In the genomic region with DNA sequence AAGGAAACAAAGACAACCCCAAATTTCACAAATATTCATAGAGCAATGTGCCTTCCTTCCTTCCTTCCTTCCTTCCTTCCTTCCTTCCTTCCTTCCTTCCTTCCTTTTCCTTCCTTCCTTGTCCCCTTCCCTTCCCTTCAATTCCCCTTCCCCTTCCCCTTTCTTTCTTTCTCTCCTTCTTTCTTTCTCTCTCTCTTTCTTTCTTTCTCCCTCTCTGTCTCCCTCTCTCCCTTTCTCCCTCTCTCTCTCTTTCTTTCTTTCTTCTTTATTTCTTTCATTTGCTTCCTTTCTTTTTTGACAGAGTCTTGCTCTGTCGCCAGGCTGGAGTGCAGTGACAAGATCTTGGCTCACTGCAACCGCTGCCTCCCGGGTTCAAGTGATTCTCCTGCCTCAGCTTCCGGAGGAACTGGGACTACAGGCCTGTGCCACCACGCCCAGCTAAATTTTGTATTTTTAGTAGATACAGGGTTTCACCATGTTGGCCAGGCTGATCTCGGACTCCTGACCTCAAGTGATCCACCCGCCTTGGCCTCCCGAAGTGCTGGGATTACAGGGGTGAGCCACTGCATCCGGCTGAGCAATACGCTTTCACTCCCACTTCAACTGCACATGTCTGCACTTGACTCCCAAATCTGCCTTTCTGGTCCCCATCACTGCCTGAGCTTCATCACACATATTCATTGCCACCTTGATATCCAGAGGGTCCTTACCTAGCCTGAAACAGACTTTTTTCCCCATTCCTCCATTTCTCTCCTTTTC, we compare ENCODE assay signal across 13 cellular contexts. TPM values are rescaled to one million over a fixed set of nuclear protein-coding genes. Genes with fewer than 3 reads are reported as not detected.
A peak's percentile ranks its signal among the peaks of the same experiment; 100 is the strongest.
DNase-seq lines count a peak whose midpoint lies in the region; ATAC-seq, FAIRE-seq and TF ChIP-seq lines count a peak whose summit lies in the region.
"Not testable (repeated sequence)": the region's sequence is repeated elsewhere in the genome, so short reads cannot be mapped to it uniquely, and the experiment has no call there.
"Had no signal": no experiment of that assay in that cellular context is flagged by ENCODE, and none has a peak within 500 bp of the region (broad histone marks: within the 10 kb centered on the region; RNA-seq: fewer than 3 reads in every experiment).

No MANE protein-coding gene starts in this region.

- not testable (repeated sequence) for H3K4me3 Mint-ChIP-seq in activated CD4-positive, alpha-beta T cell treated with anti-CD3 and anti-CD28 coated beads for 36 hours; activated T-helper 1 cell treated with anti-CD3 and anti-CD28 coated beads, Interleukin-12 subunit alpha, Interleukin-12 subunit beta, Interleukin-2, Interleukin-4 antibody, amounts not matched to agents 30 ng/mL and 10 ng/mL and 1 ng/mL, durations not matched to agents 14 hours and 24 hours and 36 hours

- not testable (repeated sequence) for H3K27ac ChIP-seq in IMR-90 (ENCODE audit: insufficient read depth, low read length); K562 (ENCODE audit: extremely low read depth, low read depth, low read length); osteoblast (ENCODE audit: low read depth, low read length)
- peak overlapping the region; percentile 10; the same call in 1 of the 2 replicates for H3K27ac ChIP-seq in Panc1 (ENCODE audit: low read length)

- not testable (repeated sequence) for H2BK120ac ChIP-seq in IMR-90 (ENCODE audit: low read depth, low read length)

- not testable (repeated sequence) for H2AFZ ChIP-seq in IMR-90 (replicated peaks; ENCODE audit: low read length, poor library complexity); K562 (ENCODE audit: low read depth, low read length); osteoblast (ENCODE audit: low read length)

- not testable (repeated sequence) for H3K18ac ChIP-seq in IMR-90 (ENCODE audit: low read depth, low read length)

- not testable (repeated sequence) for H3K23ac ChIP-seq in IMR-90 (ENCODE audit: low read depth, low read length)

- not testable (repeated sequence) for H3K4me2 ChIP-seq in IMR-90 (ENCODE audit: low read depth, low read length); K562 (ENCODE audit: insufficient read depth, low read length); osteoblast (ENCODE audit: insufficient read depth, low read length)

- not testable (repeated sequence) for H3K14ac ChIP-seq in IMR-90 (replicated peaks; ENCODE audit: low read depth, low read length)

- CTCF ChIA-PET in IMR-90 (lab: Yijun Ruan, JAX) (interaction anchor here (0.7 to 0.8 kb wide), 2 partner anchors 23 to 424 kb away, joined by 3 read pairs; no protein-coding TSS in a partner anchor), K562 (lab: Yijun Ruan, JAX; ENCODE audit: low intra/inter-chr PET ratio) (interaction anchor here (8.5 kb wide), 1 partner anchor 423 kb away, joined by 259 read pairs; no protein-coding TSS in a partner anchor)
- CTCF ChIA-PET in Panc1 (lab: Charles Lee) = not testable (repeated sequence)
- CTCF ChIA-PET in activated CD4-positive, alpha-beta T cell treated with anti-CD3 and anti-CD28 coated beads for 36 hours (lab: Charles Lee) = interaction anchor here (0.6 to 9.5 kb wide), 3 partner anchors 109 to 1703 kb away, joined by 3 to 256 read pairs (median 3); no protein-coding TSS in a partner anchor

- not testable (repeated sequence) for H2BK15ac ChIP-seq in IMR-90 (ENCODE audit: low read depth, low read length)

- H3K9me1 ChIP-seq in IMR-90 (ENCODE audit: insufficient read depth, low read length); K562 (ENCODE audit: control insufficient read depth, insufficient read depth, low read length): not testable (repeated sequence)

- H2AK5ac ChIP-seq in IMR-90 (ENCODE audit: low read depth, low read length) = peak overlapping the region; percentile 16; the same call in 1 of the 2 replicates

- no CpG with 5 or more reads among the region's 10 CpGs for WGBS in IMR-90 (ENCODE audit: extremely low coverage in 2 of 2, insufficient read length in 1 of 2), 2 experiments
- 0% methylated on average over 5 of the region's 10 CpGs for whole genome bisulfite sequencing in K562 (ENCODE audit: insufficient coverage, low coverage, missing lambda C conversion rate)

- not testable (repeated sequence) for H3K4me1 ChIP-seq in IMR-90 (ENCODE audit: control insufficient read depth, insufficient read depth, low read length); K562 (replicated peaks in 1 of 2; ENCODE audit: control insufficient read depth in 2 of 2, insufficient read depth in 2 of 2, low read length in 2 of 2)
- peaks cover 13% of the 10 kb centered on the region for H3K4me1 ChIP-seq in Panc1 (ENCODE audit: control insufficient read depth, insufficient read depth, low read length)
- peaks cover 20% of the 10 kb centered on the region for H3K4me1 ChIP-seq in osteoblast (ENCODE audit: insufficient read depth, low read length)

- TF ChIP-seq EP300 in K562 (IDR thresholded peaks at IDR 0.05; ENCODE audit: low read length) = not testable (repeated sequence)

- H3K27ac Mint-ChIP-seq in activated CD4-positive, alpha-beta T cell treated with anti-CD3 and anti-CD28 coated beads for 36 hours = peak overlapping the region; percentile 20
- peak overlapping the region; percentile 7 for H3K27ac Mint-ChIP-seq in activated T-helper 1 cell treated with anti-CD3 and anti-CD28 coated beads, Interleukin-12 subunit alpha, Interleukin-12 subunit beta, Interleukin-2, Interleukin-4 antibody, amounts not matched to agents 30 ng/mL and 10 ng/mL and 1 ng/mL, durations not matched to agents 14 hours and 24 hours and 36 hours

- not testable (repeated sequence) for H3K9me3 ChIP-seq in IMR-90 (ENCODE audit: control insufficient read depth, insufficient read depth, low read length); Panc1 (ENCODE audit: control insufficient read depth, insufficient read depth, low read depth, low read length); K562 (replicated peaks; ENCODE audit: control insufficient read depth, insufficient read depth, low read depth, low read length); osteoblast (ENCODE audit: low read depth, low read length)

- H2BK20ac ChIP-seq in IMR-90 (ENCODE audit: low read depth, low read length) = not testable (repeated sequence)

- H3K36me3 ChIP-seq in IMR-90 (ENCODE audit: control insufficient read depth, insufficient read depth, low read length); Panc1 (ENCODE audit: control insufficient read depth, insufficient read depth, low read length); K562 (ENCODE audit: control insufficient read depth, insufficient read depth, low read length); osteoblast (ENCODE audit: insufficient read depth, low read length): not testable (repeated sequence)

- H4K91ac ChIP-seq in IMR-90 (ENCODE audit: insufficient read depth, low read depth, low read length) = 0 out of 2 replicates have a peak overlapping the region, but pooled peaks have one; percentile 15

- not testable (repeated sequence) for H3K9ac ChIP-seq in IMR-90 (ENCODE audit: low read depth, low read length); K562 (ENCODE audit: insufficient read depth in 1 of 2, low read depth in 2 of 2, low read length in 2 of 2)

- not testable (repeated sequence) for TF ChIP-seq RAD21 in IMR-90 (IDR thresholded peaks at IDR 0.05; ENCODE audit: low read length); K562 (CRISPR knock-in tag; conservative IDR thresholded peaks at IDR 0.05 in 1 of 2, IDR thresholded peaks at IDR 0.05 in 1 of 2)

- H4K8ac ChIP-seq in IMR-90 (ENCODE audit: low read depth in 2 of 2, low read length in 2 of 2) = not testable (repeated sequence)

- H4K20me1 ChIP-seq in IMR-90 (ENCODE audit: insufficient read depth, low read length); K562 (replicated peaks; ENCODE audit: control insufficient read depth, insufficient read depth, low read length); osteoblast (ENCODE audit: insufficient read depth, low read length): not testable (repeated sequence)

- H2AK9ac ChIP-seq in IMR-90 (replicated peaks; ENCODE audit: low read depth, low read length, poor library complexity) = not testable (repeated sequence)

- not testable (repeated sequence) for H3K27me3 ChIP-seq in IMR-90 (ENCODE audit: control insufficient read depth, insufficient read depth, low read length); Panc1 (ENCODE audit: control insufficient read depth, insufficient read depth, low read length); osteoblast (ENCODE audit: insufficient read depth, low read length)
- peaks cover 3 to 22% of the 10 kb centered on the region in 2 experiments; a peak in 3 of 5 replicates for H3K27me3 ChIP-seq in K562 (ENCODE audit: control insufficient read depth in 2 of 2, insufficient read depth in 2 of 2, low read length in 2 of 2)

- H3K4me3 ChIP-seq in IMR-90 (ENCODE audit: insufficient read depth, low read depth, low read length); Panc1 (ENCODE audit: low read depth in 2 of 2, low read length in 2 of 2); K562; osteoblast (ENCODE audit: insufficient read depth, low read length): not testable (repeated sequence)

- BruUV-seq in IMR-90 (replicated peaks; lab: Mats Ljungman, UMichigan); Panc1 (replicated peaks; lab: Mats Ljungman, UMichigan); K562 (replicated peaks; lab: Mats Ljungman, UMichigan): not testable (repeated sequence)

- not testable (repeated sequence) for H3K9me3 Mint-ChIP-seq in activated CD4-positive, alpha-beta T cell treated with anti-CD3 and anti-CD28 coated beads for 36 hours (ENCODE audit: low read depth); activated T-helper 1 cell treated with anti-CD3 and anti-CD28 coated beads, Interleukin-12 subunit alpha, Interleukin-12 subunit beta, Interleukin-2, Interleukin-4 antibody, amounts not matched to agents 30 ng/mL and 10 ng/mL and 1 ng/mL, durations not matched to agents 14 hours and 24 hours and 36 hours

- H3K4me1 Mint-ChIP-seq in activated CD4-positive, alpha-beta T cell treated with anti-CD3 and anti-CD28 coated beads for 36 hours = not testable (repeated sequence)
- H3K4me1 Mint-ChIP-seq in activated T-helper 1 cell treated with anti-CD3 and anti-CD28 coated beads, Interleukin-12 subunit alpha, Interleukin-12 subunit beta, Interleukin-2, Interleukin-4 antibody, amounts not matched to agents 30 ng/mL and 10 ng/mL and 1 ng/mL, durations not matched to agents 14 hours and 24 hours and 36 hours (ENCODE audit: low read depth) = peaks cover 19% of the 10 kb centered on the region

- not testable (repeated sequence) for H3K27me3 Mint-ChIP-seq in activated CD4-positive, alpha-beta T cell treated with anti-CD3 and anti-CD28 coated beads for 36 hours; activated T-helper 1 cell treated with anti-CD3 and anti-CD28 coated beads, Interleukin-12 subunit alpha, Interleukin-12 subunit beta, Interleukin-2, Interleukin-4 antibody, amounts not matched to agents 30 ng/mL and 10 ng/mL and 1 ng/mL, durations not matched to agents 14 hours and 24 hours and 36 hours (ENCODE audit: insufficient read depth)

- FAIRE-seq in K562 (lab: Jason Lieb, UNC) = not testable (repeated sequence)

- H2BK5ac ChIP-seq in IMR-90 (ENCODE audit: low read depth, low read length, poor library complexity, severe bottlenecking) = not testable (repeated sequence)

- intact Hi-C loops in IMR-90 (cut with micrococcal nuclease) = loop anchor here (10.0 kb wide), 1 partner anchor 776 kb away; no protein-coding TSS in a partner anchor
- intact Hi-C loops in Panc1 (cut with micrococcal nuclease; ENCODE audit: unreplicated experiment); K562 (cut with micrococcal nuclease): not testable (repeated sequence)
- intact Hi-C loops in activated CD4-positive, alpha-beta T cell treated with anti-CD3 and anti-CD28 coated beads for 36 hours (cut with DNase I, micrococcal nuclease) = loop anchor here in 1 of 2 experiments (5.0 to 10.0 kb wide), 2 partner anchors 94 to 196 kb away; no protein-coding TSS in a partner anchor
- intact Hi-C loops in activated T-helper 1 cell treated with anti-CD3 and anti-CD28 coated beads, Interleukin-12 subunit alpha, Interleukin-12 subunit beta, Interleukin-2, Interleukin-4 antibody, amounts not matched to agents 30 ng/mL and 10 ng/mL and 1 ng/mL, durations not matched to agents 14 hours and 24 hours and 36 hours (cut with micrococcal nuclease) = loop anchor here (5.0 to 10.0 kb wide), 3 partner anchors 226 to 1234 kb away; no protein-coding TSS in a partner anchor

- not testable (repeated sequence) for H3K36me3 Mint-ChIP-seq in activated CD4-positive, alpha-beta T cell treated with anti-CD3 and anti-CD28 coated beads for 36 hours (ENCODE audit: low read depth); activated T-helper 1 cell treated with anti-CD3 and anti-CD28 coated beads, Interleukin-12 subunit alpha, Interleukin-12 subunit beta, Interleukin-2, Interleukin-4 antibody, amounts not matched to agents 30 ng/mL and 10 ng/mL and 1 ng/mL, durations not matched to agents 14 hours and 24 hours and 36 hours (ENCODE audit: low read depth)

- not testable (repeated sequence) for H3K79me2 ChIP-seq in K562 (ENCODE audit: control insufficient read depth, insufficient read depth, low read length); osteoblast (ENCODE audit: insufficient read depth, low read length)

- dilution Hi-C loops in IMR-90 (cut with HindIII; ENCODE audit: low sequenced_read_pairs, unreplicated experiment) = loop anchor here (25.0 kb wide), 1 partner anchor 424 kb away; no protein-coding TSS in a partner anchor

- not testable (repeated sequence) for TF ChIP-seq POLR2A in IMR-90 (IDR thresholded peaks at IDR 0.05; ENCODE audit: low read depth, low read length); K562 (conservative IDR thresholded peaks at IDR 0.05)

- H4K5ac ChIP-seq in IMR-90 (ENCODE audit: low read depth, low read length) = not testable (repeated sequence)

- not testable (repeated sequence) for DNase-seq in IMR-90; Panc1 (ENCODE audit: low read depth, low spot score); activated CD4-positive, alpha-beta T cell treated with anti-CD3 and anti-CD28 coated beads for 36 hours; activated T-helper 1 cell treated with anti-CD3 and anti-CD28 coated beads, Interleukin-12 subunit alpha, Interleukin-12 subunit beta, Interleukin-2, Interleukin-4 antibody, amounts not matched to agents 30 ng/mL and 10 ng/mL and 1 ng/mL, durations not matched to agents 14 hours and 24 hours and 36 hours (ENCODE audit: low spot score); K562 (ENCODE audit: extremely low read depth in 1 of 4, low spot score in 3 of 4)
- peak; percentile 22 for DNase-seq in osteoblast (ENCODE audit: insufficient read length, low spot score, missing footprints)

- peak overlapping the region; percentile 8; the same call in 1 of the 2 replicates for H3K4ac ChIP-seq in IMR-90 (ENCODE audit: low read depth, low read length)

- H3K56ac ChIP-seq in IMR-90 (ENCODE audit: extremely low read depth, insufficient read depth, low read length) = not testable (repeated sequence)

- H3K79me1 ChIP-seq in IMR-90 (ENCODE audit: low read depth in 1 of 2, low read length in 2 of 2) = not testable (repeated sequence)

- not testable (repeated sequence) for ATAC-seq in IMR-90 (ENCODE audit: low read depth); Panc1; K562
- ATAC-seq in activated CD4-positive, alpha-beta T cell treated with anti-CD3 and anti-CD28 coated beads for 36 hours = peak; percentile 8
- ATAC-seq in esophagus mucosa = peak; percentile 33

- in situ Hi-C loops in IMR-90 (cut with MboI; ENCODE audit: low sequenced_read_pairs) = loop anchor here (5.0 kb wide), 1 partner anchor 414 kb away; no protein-coding TSS in a partner anchor
- in situ Hi-C loops in Panc1 (cut with HindIII; ENCODE audit: low pct_unique_long_range_greater_than_20kb, low sequenced_read_pairs) = not testable (repeated sequence)
- in situ Hi-C loops in K562 (cut with MboI) = loop anchor here (5.0 kb wide), 1 partner anchor 429 kb away; no protein-coding TSS in a partner anchor

- POLR2A ChIA-PET in IMR-90 (lab: Charles Lee; ENCODE audit: unreplicated experiment); activated CD4-positive, alpha-beta T cell treated with anti-CD3 and anti-CD28 coated beads for 36 hours (lab: Charles Lee); K562 (lab: Yijun Ruan, JAX): not testable (repeated sequence)
- POLR2A ChIA-PET in Panc1 (lab: Charles Lee) = interaction anchor here (0.7 kb wide), 1 partner anchor 306 kb away, joined by 4 read pairs; no protein-coding TSS in a partner anchor

- TF ChIP-seq CTCF in IMR-90 (conservative IDR thresholded peaks at IDR 0.05; ENCODE audit: low read depth, low read length); Panc1 (IDR thresholded peaks at IDR 0.05); K562 (IDR thresholded peaks at IDR 0.05 in 2 of 3, conservative IDR thresholded peaks at IDR 0.05 in 1 of 3; ENCODE audit: insufficient read depth in 2 of 3, low read depth in 1 of 3, low read length in 3 of 3); osteoblast (IDR thresholded peaks at IDR 0.05; ENCODE audit: extremely low read depth, low read depth, low read length): not testable (repeated sequence)

RNA-seq across cellular contexts. Expression of gene ADAMTS15, which starts 9.9 kb away (rescaled TPM):
- total RNA-seq in IMR-90 (2012; rRNA removed) (3.0 and 3.1 TPM in 2 replicates), Panc1 (2021; ENCODE audit: unreplicated experiment) (39.9 TPM), K562 (2014; rRNA removed) (not detected in 2 replicates), K562 (2014; rRNA removed; fragmentation: Illumina TruSeq; extraction: Trizol) (not detected in 2 replicates), K562 (2015; rRNA removed; fragmentation: Illumina TruSeq; extraction: Trizol) (not detected in 2 replicates), K562 (2021) (0.04 TPM in 2 replicates), esophagus mucosa (2.0 TPM), osteoblast (2.1 and 4.3 TPM in 2 replicates)
- polyA plus RNA-seq in IMR-90 (2012; rRNA removed) (4.7 and 5.0 TPM in 2 replicates), K562 (2011; rRNA removed) (not detected in 2 replicates), K562 (2014; fragmentation: Illumina TruSeq; extraction: Trizol) (not detected in 2 replicates), K562 (2014; fragmentation: Nextera tagmentation; extraction: Ambion mirVana) (not detected), K562 (2014; rRNA removed) (not detected in 2 replicates)
- 3.3 and 6.1 TPM in 2 replicates for polyA plus RNA-seq in IMR-90 (2012; cell fraction: cytosol; rRNA removed)
- 9.5 and 11.7 TPM in 2 replicates for polyA plus RNA-seq in IMR-90 (2012; cell fraction: nucleus; rRNA removed; ENCODE audit: low replicate concordance)
- 44.4 TPM for polyA plus RNA-seq in Panc1 (2012; ENCODE audit: insufficient read length)
- not detected for total RNA-seq in activated CD4-positive, alpha-beta T cell treated with anti-CD3 and anti-CD28 coated beads for 36 hours
- total RNA-seq in activated T-helper 1 cell treated with anti-CD3 and anti-CD28 coated beads, Interleukin-12 subunit alpha, Interleukin-12 subunit beta, Interleukin-2, Interleukin-4 antibody, amounts not matched to agents 30 ng/mL and 10 ng/mL and 1 ng/mL, durations not matched to agents 14 hours and 24 hours and 36 hours = 0.02 TPM in 1 of 2 replicates, not detected in the other
- total RNA-seq in K562 (2011; cell fraction: chromatin; rRNA removed; ENCODE audit: low replicate concordance) = not detected in 2 replicates
- not detected in 2 replicates for total RNA-seq in K562 (2011; cell fraction: nucleolus; rRNA removed)
- total RNA-seq in K562 (2011; cell fraction: nucleoplasm; rRNA removed) = not detected in 2 replicates
- not detected in 2 replicates for polyA plus RNA-seq in K562 (2011; cell fraction: cytosol; rRNA removed)
- polyA plus RNA-seq in K562 (2011; cell fraction: nucleus; rRNA removed) = not detected in 2 replicates
- not detected in 2 replicates for polyA plus RNA-seq in K562 (2012)
- polyA minus RNA-seq in K562 (2011; rRNA and poly(A)+ RNA removed) = not detected in 2 replicates
- polyA minus RNA-seq in K562 (2011; cell fraction: cytosol; rRNA and poly(A)+ RNA removed) = not detected in 2 replicates
- not detected in 2 replicates for polyA minus RNA-seq in K562 (2011; cell fraction: nucleus; rRNA and poly(A)+ RNA removed)
- total RNA-seq: G401 had no signal
- polyA plus RNA-seq: CD14-positive monocyte had no signal

RNA-seq across cellular contexts. Expression of gene ADAMTS8, which starts 10.2 kb away (rescaled TPM):
- total RNA-seq in IMR-90 (2012; rRNA removed) (under 0.01 TPM in 2 replicates), Panc1 (2021; ENCODE audit: unreplicated experiment) (0.15 TPM), K562 (2014; rRNA removed) (not detected in 2 replicates), K562 (2014; rRNA removed; fragmentation: Illumina TruSeq; extraction: Trizol) (not detected in 2 replicates), K562 (2015; rRNA removed; fragmentation: Illumina TruSeq; extraction: Trizol) (not detected in 2 replicates), K562 (2021) (not detected in 2 replicates), esophagus mucosa (0.56 TPM), osteoblast (under 0.01 TPM in 1 of 2 replicates, not detected in the other)
- polyA plus RNA-seq in IMR-90 (2012; rRNA removed) (0.39 and 0.60 TPM in 2 replicates), K562 (2011; rRNA removed) (not detected in 2 replicates), K562 (2014; fragmentation: Illumina TruSeq; extraction: Trizol) (not detected in 2 replicates), K562 (2014; fragmentation: Nextera tagmentation; extraction: Ambion mirVana) (not detected), K562 (2014; rRNA removed) (not detected in 2 replicates)
- polyA plus RNA-seq in IMR-90 (2012; cell fraction: cytosol; rRNA removed) = 0.30 and 1.3 TPM in 2 replicates
- 0.39 and 0.83 TPM in 2 replicates for polyA plus RNA-seq in IMR-90 (2012; cell fraction: nucleus; rRNA removed; ENCODE audit: low replicate concordance)
- polyA plus RNA-seq in Panc1 (2012; ENCODE audit: insufficient read length) = 0.12 TPM
- total RNA-seq in activated CD4-positive, alpha-beta T cell treated with anti-CD3 and anti-CD28 coated beads for 36 hours = not detected
- total RNA-seq in activated T-helper 1 cell treated with anti-CD3 and anti-CD28 coated beads, Interleukin-12 subunit alpha, Interleukin-12 subunit beta, Interleukin-2, Interleukin-4 antibody, amounts not matched to agents 30 ng/mL and 10 ng/mL and 1 ng/mL, durations not matched to agents 14 hours and 24 hours and 36 hours = not detected in 2 replicates
- total RNA-seq in K562 (2011; cell fraction: chromatin; rRNA removed; ENCODE audit: low replicate concordance) = not detected in 2 replicates
- total RNA-seq in K562 (2011; cell fraction: nucleolus; rRNA removed) = not detected in 2 replicates
- total RNA-seq in K562 (2011; cell fraction: nucleoplasm; rRNA removed) = not detected in 2 replicates
- not detected in 2 replicates for polyA plus RNA-seq in K562 (2011; cell fraction: cytosol; rRNA removed)
- polyA plus RNA-seq in K562 (2011; cell fraction: nucleus; rRNA removed) = not detected in 2 replicates
- not detected in 2 replicates for polyA plus RNA-seq in K562 (2012)
- not detected in 2 replicates for polyA minus RNA-seq in K562 (2011; rRNA and poly(A)+ RNA removed)
- polyA minus RNA-seq in K562 (2011; cell fraction: cytosol; rRNA and poly(A)+ RNA removed) = not detected in 2 replicates
- not detected in 2 replicates for polyA minus RNA-seq in K562 (2011; cell fraction: nucleus; rRNA and poly(A)+ RNA removed)
- total RNA-seq: G401, HFFc6, M059J, PC-9, SJCRH30 had no signal
- polyA plus RNA-seq: CD14-positive monocyte had no signal
